9 cellular contexts compared by ENCODE assay signal in genomic region chr19:39397360-39398296, GRCh38. TPM values are rescaled to one million over a fixed set of nuclear protein-coding genes. Genes with fewer than 3 reads are reported as not detected.
DNase-seq lines count a peak whose midpoint lies in the region; FAIRE-seq and TF ChIP-seq lines count a peak whose summit lies in the region.
"Had no signal": no experiment of that assay in that cellular context is flagged by ENCODE, and none has a peak within 500 bp of the region (broad histone marks: within the 10 kb centered on the region; RNA-seq: fewer than 3 reads in every experiment).

No MANE protein-coding gene starts in this region.

- H3K27ac ChIP-seq in OCI-LY1 (ENCODE audit: low read depth, low read length, poor library complexity, severe bottlenecking) (peak overlapping the region; percentile 62), endodermal cell (ENCODE audit: low read depth, low read length) (no peak overlapping the region)

- H3K4me2 ChIP-seq in OCI-LY1 (ENCODE audit: low read length): peak overlapping the region; percentile 35; the same call in 1 of the 2 replicates

- peak overlapping the region; percentile 98 for H3K27ac Mint-ChIP-seq in endodermal cell

- peak overlapping the region; percentile 26 for H3K4me3 Mint-ChIP-seq in endodermal cell

- peak; percentile 87 for TF ChIP-seq CTCF in OCI-LY1 (IDR thresholded peaks at IDR 0.05; ENCODE audit: low read length)
- peak; percentile 98 for TF ChIP-seq CTCF in endodermal cell (conservative IDR thresholded peaks at IDR 0.05)

- 0 out of 2 replicates have a peak, but pooled peaks cover 3% of the 10 kb centered on the region for H3F3A ChIP-seq in OCI-LY1 (ENCODE audit: insufficient read depth, low read length)

- H3K79me2 ChIP-seq in OCI-LY1 (ENCODE audit: insufficient read depth, low read length): no peaks in the 10 kb centered on the region

- H3K4me3 ChIP-seq in OCI-LY1 (ENCODE audit: low read depth, low read length, poor library complexity, severe bottlenecking) (no peak overlapping the region), endodermal cell (ENCODE audit: low read length) (no peak overlapping the region), mononuclear cell (ENCODE audit: low read length) (peak overlapping the region; percentile 24)

- FAIRE-seq in HTR-8/SVneo (lab: Jason Lieb, UNC): no peak
- FAIRE-seq: A204.1 had no signal

- no peaks in the 10 kb centered on the region for H3K9me2 ChIP-seq in OCI-LY1 (ENCODE audit: low read depth, low read length)

- H3K4me1 Mint-ChIP-seq in endodermal cell: peaks cover 34% of the 10 kb centered on the region

- peaks cover 33% of the 10 kb centered on the region for H3K36me3 Mint-ChIP-seq in endodermal cell (ENCODE audit: low read depth)

- no peaks in the 10 kb centered on the region for H4K20me1 ChIP-seq in OCI-LY1 (ENCODE audit: insufficient read depth, low read length)

- DNase-seq in NCI-H1417 (lab: John Stamatoyannopoulos, UW) (peak; percentile 44 to 58 (median 48)), NCI-H1417 treated with DMSO at 0.1 percent for 48 hours (lab: John Stamatoyannopoulos, UW) (no peak), HTR-8/SVneo (ENCODE audit: insufficient read length, low spot score) (peak; percentile 77), endodermal cell (peak; percentile 97)
- DNase-seq in activated CD8-positive, alpha-beta memory T cell treated with anti-CD3 and anti-CD28 coated beads, Interleukin-2, amount 50 U/mL, for 24 hours (ENCODE audit: extremely low read depth): peak; percentile 81
- DNase-seq in stimulated activated CD8-positive, alpha-beta memory T cell treated with anti-CD3 and anti-CD28 coated beads, Interleukin-4, amount 100 ng/mL, for 24 hours (ENCODE audit: low read depth): peak; percentile 89

- no peaks in the 10 kb centered on the region for H3K9me3 ChIP-seq in OCI-LY1 (ENCODE audit: low read length)
- H3K9me3 ChIP-seq in endodermal cell (ENCODE audit: control insufficient read depth, low read length): no peaks in the 10 kb centered on the region
- H3K9me3 ChIP-seq in mononuclear cell (ENCODE audit: low read depth, low read length): no peaks in the 10 kb centered on the region

- peaks cover 38% of the 10 kb centered on the region for H3K4me1 ChIP-seq in OCI-LY1 (ENCODE audit: insufficient read depth, low read length, severe bottlenecking)
- peaks cover 16% of the 10 kb centered on the region for H3K4me1 ChIP-seq in endodermal cell (ENCODE audit: control insufficient read depth, insufficient read depth, low read length)
- peaks cover 65% of the 10 kb centered on the region for H3K4me1 ChIP-seq in mononuclear cell (ENCODE audit: insufficient read depth, low read length)

- 44 to 53% methylated on average over 7 to 17 of the region's 17 CpGs for WGBS in endodermal cell (ENCODE audit: insufficient coverage in 1 of 2, insufficient read length in 1 of 2), 2 experiments

- H2AFZ ChIP-seq in OCI-LY1 (ENCODE audit: low read length): no peak overlapping the region

- H3K36me3 ChIP-seq in OCI-LY1 (ENCODE audit: insufficient read depth, low read length) (peaks cover 30% of the 10 kb centered on the region; the same call in 1 of the 2 replicates), endodermal cell (ENCODE audit: control insufficient read depth, insufficient read depth, low read length) (peaks cover 25% of the 10 kb centered on the region)

- no peaks in the 10 kb centered on the region for H3K27me3 ChIP-seq in OCI-LY1 (ENCODE audit: insufficient read depth, low read length)
- H3K27me3 ChIP-seq in endodermal cell (ENCODE audit: control insufficient read depth, insufficient read depth, low read length, poor library complexity, severe bottlenecking): no peaks in the 10 kb centered on the region
- no peaks in the 10 kb centered on the region for H3K27me3 ChIP-seq in mononuclear cell (ENCODE audit: insufficient read depth, low read length)

- no peaks in the 10 kb centered on the region for H3K27me3 Mint-ChIP-seq in endodermal cell (ENCODE audit: insufficient read depth)

- H3K9me3 Mint-ChIP-seq in endodermal cell: no peaks in the 10 kb centered on the region

- H3K9ac ChIP-seq in OCI-LY1 (ENCODE audit: low read length): peak overlapping the region; percentile 9; the same call in 1 of the 2 replicates
- H3K9ac ChIP-seq in endodermal cell (ENCODE audit: extremely low read depth, low read length, poor library complexity, severe bottlenecking): no peak overlapping the region

RNA-seq across cellular contexts. Expression of gene MED29, which starts 6.5 kb away (rescaled TPM):
- total RNA-seq in endodermal cell (10 to 100 TPM; 32.6 to 38.9 TPM), mononuclear cell (21.9 TPM)
- 26.7 TPM for polyA plus RNA-seq in endodermal cell (2013, experiment 1 of 2)
- polyA plus RNA-seq in endodermal cell (2013, experiment 2 of 2): 24.1 TPM

RNA-seq across cellular contexts. Expression of gene PAF1, which starts 6.7 kb away (rescaled TPM):
- total RNA-seq in endodermal cell: 10 to 100 TPM; 28.4 to 28.8 TPM
- polyA plus RNA-seq in endodermal cell (2013, experiment 1 of 2): 40.6 TPM
- 38.7 TPM for polyA plus RNA-seq in endodermal cell (2013, experiment 2 of 2)
- total RNA-seq in mononuclear cell: 26.1 TPM

RNA-seq across cellular contexts. Expression of gene ZFP36, which starts 9.0 kb away (rescaled TPM):
- 10 to 100 TPM; 16.1 to 23.4 TPM for total RNA-seq in endodermal cell
- polyA plus RNA-seq in endodermal cell (2013, experiment 1 of 2): 7.8 TPM
- 7.3 TPM for polyA plus RNA-seq in endodermal cell (2013, experiment 2 of 2)
- 676 TPM for total RNA-seq in mononuclear cell

RNA-seq across cellular contexts. Expression of gene PLEKHG2, which starts 14.8 kb away (rescaled TPM):
- 100 to 1,000 TPM; 127 to 160 TPM for total RNA-seq in endodermal cell
- polyA plus RNA-seq in endodermal cell (2013, experiment 1 of 2): 75.4 TPM
- polyA plus RNA-seq in endodermal cell (2013, experiment 2 of 2): 69.8 TPM
- total RNA-seq in mononuclear cell: 21.5 TPM

RNA-seq across cellular contexts. Expression of gene RPS16, which starts 38.1 kb away (rescaled TPM):
- 1,000 to 10,000 TPM; 1,674 to 1,990 TPM for total RNA-seq in endodermal cell
- polyA plus RNA-seq in endodermal cell (2013, experiment 1 of 2): 2,268 TPM
- 2,119 TPM for polyA plus RNA-seq in endodermal cell (2013, experiment 2 of 2)
- 71.4 TPM for total RNA-seq in mononuclear cell

Comparison
In these comparisons a context has a peak if more than half of its experiments do, and no peak if none do; other contexts are left out.
1. RNA of gene ZFP36, which starts 9.0 kb away (total RNA-seq): 676 TPM in mononuclear cell (single experiment); 16.1 to 23.4 TPM in endodermal cell; every median in the first group is over 10 times any median in the second.